ENCODE assay signal across 1 cellular context in genomic region chr3:187049462-187050101, GRCh38.
TF ChIP-seq lines count a peak whose summit lies in the region.

No MANE protein-coding gene starts in this region.

TF ChIP-seq in liver, 16 proteins besides CTCF, POLR2A, EP300 and RAD21:
- no peak for TF ChIP-seq REST (IDR thresholded peaks at IDR 0.05)
- no peak for TF ChIP-seq NR2F2 (IDR thresholded peaks at IDR 0.05)
- no peak for TF ChIP-seq SP1 (IDR thresholded peaks at IDR 0.05)
- peak; percentile 13 to 47 for TF ChIP-seq RXRA (IDR thresholded peaks at IDR 0.05)
- no peak for TF ChIP-seq ZBTB33 (IDR thresholded peaks at IDR 0.05)
- TF ChIP-seq HNF4A (conservative IDR thresholded peaks at IDR 0.05), result peak; percentile 73 to 75
- no peak for TF ChIP-seq ATF3 (IDR thresholded peaks at IDR 0.05)
- no peak for TF ChIP-seq MAX (IDR thresholded peaks at IDR 0.05)
- peak; percentile 53 for TF ChIP-seq HNF4G (IDR thresholded peaks at IDR 0.05)
- peak in 1 of 2 donors; percentile 57 for TF ChIP-seq JUND (IDR thresholded peaks at IDR 0.05)
TF ChIP-seq in liver: peak in this region for 4.
